Comparison of ENCODE assay signal across 1 cellular context in the genomic region with DNA sequence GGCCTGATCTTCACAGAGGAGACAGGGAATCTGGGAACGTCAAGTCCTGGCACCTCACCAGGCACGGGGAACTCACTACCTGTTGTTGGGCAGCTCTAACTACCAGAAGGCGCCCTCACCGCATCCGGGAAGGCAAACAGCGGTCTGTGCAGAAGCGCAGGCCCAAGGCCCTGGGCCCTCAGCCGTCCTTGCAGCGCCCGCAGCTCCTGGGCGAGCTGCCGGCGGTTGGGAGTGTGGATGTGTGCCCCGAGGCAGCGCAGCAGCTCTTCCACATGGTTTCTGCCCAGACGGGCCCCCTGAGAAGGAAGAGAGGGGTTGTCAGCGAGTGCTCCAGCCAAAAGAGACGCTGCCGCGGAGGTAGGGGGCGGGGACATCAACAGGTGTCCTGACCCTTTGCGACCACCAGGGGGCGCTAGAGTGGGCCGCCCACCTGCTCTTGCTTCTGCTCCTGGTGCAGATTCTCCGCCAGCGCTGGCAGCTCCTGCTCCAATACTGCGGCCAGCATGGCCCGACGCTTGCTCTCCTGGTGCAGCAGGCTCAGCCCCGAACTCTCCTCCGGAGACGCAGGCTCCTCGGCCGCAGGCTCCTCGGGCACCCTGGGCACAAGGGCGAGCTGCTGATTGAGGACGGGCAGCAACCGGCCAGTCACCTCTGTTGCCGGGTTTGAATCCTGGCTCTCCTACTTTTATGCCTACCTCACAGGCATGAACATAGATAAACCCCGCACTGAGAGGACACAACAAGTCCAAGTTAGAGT.
A peak's percentile ranks its signal among the peaks of the same experiment; 100 is the strongest.
TF ChIP-seq lines count a peak whose summit lies in the region.

No MANE protein-coding gene starts in this region.

TF ChIP-seq in HepG2, 621 proteins besides CTCF, POLR2A, EP300 and RAD21 (continued from another document and continues in another):
- TF ChIP-seq NFKBIZ (CRISPR knock-in tag; IDR thresholded peaks at IDR 0.05) (no peak), ZNF230 (CRISPR knock-in tag; IDR thresholded peaks at IDR 0.05) (no peak), HMG20B (CRISPR knock-in tag; conservative IDR thresholded peaks at IDR 0.05) (no peak), ZNF747 (CRISPR knock-in tag; IDR thresholded peaks at IDR 0.05; ENCODE audit: borderline replicate concordance) (no peak; the same call in 1 of the 2 replicates), CHD4 (IDR thresholded peaks at IDR 0.05; ENCODE audit: borderline replicate concordance, low read length) (no peak), NFE2L1 (CRISPR knock-in tag; IDR thresholded peaks at IDR 0.05; ENCODE audit: borderline replicate concordance) (no peak), NR3C1 (CRISPR knock-in tag; IDR thresholded peaks at IDR 0.05) (no peak), MTF1 (CRISPR knock-in tag; IDR thresholded peaks at IDR 0.05) (no peak), SP5 (CRISPR knock-in tag; IDR thresholded peaks at IDR 0.05; ENCODE audit: borderline replicate concordance, low read depth) (peak; percentile 61; the same call in 1 of the 2 replicates), ZBTB7B (CRISPR knock-in tag; IDR thresholded peaks at IDR 0.05) (peak; percentile 56; the same call in 1 of the 2 replicates), ZSCAN21 (CRISPR knock-in tag; IDR thresholded peaks at IDR 0.05; ENCODE audit: borderline replicate concordance) (0 out of 2 replicates have a peak, but pooled peaks have one; percentile 34), ZNF607 (CRISPR knock-in tag; IDR thresholded peaks at IDR 0.05; ENCODE audit: borderline replicate concordance) (peak; percentile 85), ZNF441 (CRISPR knock-in tag; IDR thresholded peaks at IDR 0.05; ENCODE audit: borderline replicate concordance) (no peak), ZNF337 (CRISPR knock-in tag; IDR thresholded peaks at IDR 0.05; ENCODE audit: borderline replicate concordance, low read depth) (no peak), ZNF670 (CRISPR knock-in tag; IDR thresholded peaks at IDR 0.05; ENCODE audit: borderline replicate concordance) (no peak), ZNF615 (CRISPR knock-in tag; IDR thresholded peaks at IDR 0.05; ENCODE audit: borderline replicate concordance) (no peak), ZNF430 (CRISPR knock-in tag; IDR thresholded peaks at IDR 0.05) (no peak), FOXJ3 (CRISPR knock-in tag; IDR thresholded peaks at IDR 0.05; ENCODE audit: borderline replicate concordance) (0 out of 2 replicates have a peak, but pooled peaks have one; percentile 38), ARNTL (CRISPR knock-in tag; IDR thresholded peaks at IDR 0.05) (no peak), ZSCAN31 (CRISPR knock-in tag; IDR thresholded peaks at IDR 0.05; ENCODE audit: low read depth) (peak; percentile 21; the same call in 1 of the 2 replicates), MEIS1 (CRISPR knock-in tag; IDR thresholded peaks at IDR 0.05; ENCODE audit: borderline replicate concordance) (no peak), NPAS2 (CRISPR knock-in tag; IDR thresholded peaks at IDR 0.05; ENCODE audit: borderline replicate concordance) (no peak), RXRB (CRISPR knock-in tag; IDR thresholded peaks at IDR 0.05; ENCODE audit: borderline replicate concordance) (0 out of 2 replicates have a peak, but pooled peaks have one; percentile 15), POGZ (CRISPR knock-in tag; IDR thresholded peaks at IDR 0.05) (no peak), ZSCAN25 (CRISPR knock-in tag; IDR thresholded peaks at IDR 0.05) (no peak), HOXA9 (CRISPR knock-in tag; IDR thresholded peaks at IDR 0.05; ENCODE audit: borderline replicate concordance) (no peak), SMC3 (IDR thresholded peaks at IDR 0.05; ENCODE audit: low read length) (peak; percentile 38), ZNF354B (CRISPR knock-in tag; IDR thresholded peaks at IDR 0.05) (no peak), SP1 (IDR thresholded peaks at IDR 0.05) (no peak), SP1 (CRISPR knock-in tag; IDR thresholded peaks at IDR 0.05) (peak; percentile 63; the same call in 1 of the 2 replicates), RXRA (CRISPR knock-in tag; IDR thresholded peaks at IDR 0.05) (no peak), RCOR2 (CRISPR knock-in tag; IDR thresholded peaks at IDR 0.05) (no peak), HOXA3 (CRISPR knock-in tag; IDR thresholded peaks at IDR 0.05) (peak; percentile 56), TBX3 (IDR thresholded peaks at IDR 0.05; ENCODE audit: borderline replicate concordance) (no peak), AKAP8 (CRISPR knock-in tag; IDR thresholded peaks at IDR 0.05) (no peak), CBX2 (IDR thresholded peaks at IDR 0.05; ENCODE audit: low read depth, low read length) (no peak), CBX2 (CRISPR knock-in tag; IDR thresholded peaks at IDR 0.05; ENCODE audit: low read depth) (no peak), TGIF2 (CRISPR knock-in tag; IDR thresholded peaks at IDR 0.05) (no peak), ZFY (CRISPR knock-in tag; IDR thresholded peaks at IDR 0.05) (peak; percentile 41; the same call in 1 of the 2 replicates), ZBTB21 (CRISPR knock-in tag; IDR thresholded peaks at IDR 0.05) (no peak), ZMYM4 (CRISPR knock-in tag; IDR thresholded peaks at IDR 0.05) (0 out of 2 replicates have a peak, but pooled peaks have one; percentile 11), ZNF232 (CRISPR knock-in tag; IDR thresholded peaks at IDR 0.05; ENCODE audit: borderline replicate concordance) (no peak), BRD4 (CRISPR knock-in tag; IDR thresholded peaks at IDR 0.05) (no peak), MYNN (CRISPR knock-in tag; IDR thresholded peaks at IDR 0.05; ENCODE audit: low read depth) (no peak), SMYD3 (CRISPR knock-in tag; IDR thresholded peaks at IDR 0.05) (no peak)
- TF ChIP-seq, protein P1, sequence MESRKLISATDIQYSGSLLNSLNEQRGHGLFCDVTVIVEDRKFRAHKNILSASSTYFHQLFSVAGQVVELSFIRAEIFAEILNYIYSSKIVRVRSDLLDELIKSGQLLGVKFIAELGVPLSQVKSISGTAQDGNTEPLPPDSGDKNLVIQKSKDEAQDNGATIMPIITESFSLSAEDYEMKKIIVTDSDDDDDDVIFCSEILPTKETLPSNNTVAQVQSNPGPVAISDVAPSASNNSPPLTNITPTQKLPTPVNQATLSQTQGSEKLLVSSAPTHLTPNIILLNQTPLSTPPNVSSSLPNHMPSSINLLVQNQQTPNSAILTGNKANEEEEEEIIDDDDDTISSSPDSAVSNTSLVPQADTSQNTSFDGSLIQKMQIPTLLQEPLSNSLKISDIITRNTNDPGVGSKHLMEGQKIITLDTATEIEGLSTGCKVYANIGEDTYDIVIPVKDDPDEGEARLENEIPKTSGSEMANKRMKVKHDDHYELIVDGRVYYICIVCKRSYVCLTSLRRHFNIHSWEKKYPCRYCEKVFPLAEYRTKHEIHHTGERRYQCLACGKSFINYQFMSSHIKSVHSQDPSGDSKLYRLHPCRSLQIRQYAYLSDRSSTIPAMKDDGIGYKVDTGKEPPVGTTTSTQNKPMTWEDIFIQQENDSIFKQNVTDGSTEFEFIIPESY (CRISPR knock-in tag; IDR thresholded peaks at IDR 0.05), result peak; percentile 89
- TF ChIP-seq, protein P2, sequence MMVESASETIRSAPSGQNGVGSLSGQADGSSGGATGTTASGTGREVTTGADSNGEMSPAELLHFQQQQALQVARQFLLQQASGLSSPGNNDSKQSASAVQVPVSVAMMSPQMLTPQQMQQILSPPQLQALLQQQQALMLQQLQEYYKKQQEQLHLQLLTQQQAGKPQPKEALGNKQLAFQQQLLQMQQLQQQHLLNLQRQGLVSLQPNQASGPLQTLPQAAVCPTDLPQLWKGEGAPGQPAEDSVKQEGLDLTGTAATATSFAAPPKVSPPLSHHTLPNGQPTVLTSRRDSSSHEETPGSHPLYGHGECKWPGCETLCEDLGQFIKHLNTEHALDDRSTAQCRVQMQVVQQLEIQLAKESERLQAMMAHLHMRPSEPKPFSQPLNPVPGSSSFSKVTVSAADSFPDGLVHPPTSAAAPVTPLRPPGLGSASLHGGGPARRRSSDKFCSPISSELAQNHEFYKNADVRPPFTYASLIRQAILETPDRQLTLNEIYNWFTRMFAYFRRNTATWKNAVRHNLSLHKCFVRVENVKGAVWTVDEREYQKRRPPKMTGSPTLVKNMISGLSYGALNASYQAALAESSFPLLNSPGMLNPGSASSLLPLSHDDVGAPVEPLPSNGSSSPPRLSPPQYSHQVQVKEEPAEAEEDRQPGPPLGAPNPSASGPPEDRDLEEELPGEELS (CRISPR knock-in tag; IDR thresholded peaks at IDR 0.05), result 0 out of 2 replicates have a peak, but pooled peaks have one; percentile 17
- TF ChIP-seq, protein P3, sequence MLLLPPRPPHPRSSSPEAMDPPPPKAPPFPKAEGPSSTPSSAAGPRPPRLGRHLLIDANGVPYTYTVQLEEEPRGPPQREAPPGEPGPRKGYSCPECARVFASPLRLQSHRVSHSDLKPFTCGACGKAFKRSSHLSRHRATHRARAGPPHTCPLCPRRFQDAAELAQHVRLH (CRISPR knock-in tag; IDR thresholded peaks at IDR 0.05; ENCODE audit: borderline replicate concordance, low read depth), result no peak
- TF ChIP-seq, protein P4, sequence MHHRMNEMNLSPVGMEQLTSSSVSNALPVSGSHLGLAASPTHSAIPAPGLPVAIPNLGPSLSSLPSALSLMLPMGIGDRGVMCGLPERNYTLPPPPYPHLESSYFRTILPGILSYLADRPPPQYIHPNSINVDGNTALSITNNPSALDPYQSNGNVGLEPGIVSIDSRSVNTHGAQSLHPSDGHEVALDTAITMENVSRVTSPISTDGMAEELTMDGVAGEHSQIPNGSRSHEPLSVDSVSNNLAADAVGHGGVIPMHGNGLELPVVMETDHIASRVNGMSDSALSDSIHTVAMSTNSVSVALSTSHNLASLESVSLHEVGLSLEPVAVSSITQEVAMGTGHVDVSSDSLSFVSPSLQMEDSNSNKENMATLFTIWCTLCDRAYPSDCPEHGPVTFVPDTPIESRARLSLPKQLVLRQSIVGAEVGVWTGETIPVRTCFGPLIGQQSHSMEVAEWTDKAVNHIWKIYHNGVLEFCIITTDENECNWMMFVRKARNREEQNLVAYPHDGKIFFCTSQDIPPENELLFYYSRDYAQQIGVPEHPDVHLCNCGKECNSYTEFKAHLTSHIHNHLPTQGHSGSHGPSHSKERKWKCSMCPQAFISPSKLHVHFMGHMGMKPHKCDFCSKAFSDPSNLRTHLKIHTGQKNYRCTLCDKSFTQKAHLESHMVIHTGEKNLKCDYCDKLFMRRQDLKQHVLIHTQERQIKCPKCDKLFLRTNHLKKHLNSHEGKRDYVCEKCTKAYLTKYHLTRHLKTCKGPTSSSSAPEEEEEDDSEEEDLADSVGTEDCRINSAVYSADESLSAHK (CRISPR knock-in tag; IDR thresholded peaks at IDR 0.05; ENCODE audit: borderline replicate concordance), result 0 out of 2 replicates have a peak, but pooled peaks have one; percentile 37
- TF ChIP-seq, protein P5, sequence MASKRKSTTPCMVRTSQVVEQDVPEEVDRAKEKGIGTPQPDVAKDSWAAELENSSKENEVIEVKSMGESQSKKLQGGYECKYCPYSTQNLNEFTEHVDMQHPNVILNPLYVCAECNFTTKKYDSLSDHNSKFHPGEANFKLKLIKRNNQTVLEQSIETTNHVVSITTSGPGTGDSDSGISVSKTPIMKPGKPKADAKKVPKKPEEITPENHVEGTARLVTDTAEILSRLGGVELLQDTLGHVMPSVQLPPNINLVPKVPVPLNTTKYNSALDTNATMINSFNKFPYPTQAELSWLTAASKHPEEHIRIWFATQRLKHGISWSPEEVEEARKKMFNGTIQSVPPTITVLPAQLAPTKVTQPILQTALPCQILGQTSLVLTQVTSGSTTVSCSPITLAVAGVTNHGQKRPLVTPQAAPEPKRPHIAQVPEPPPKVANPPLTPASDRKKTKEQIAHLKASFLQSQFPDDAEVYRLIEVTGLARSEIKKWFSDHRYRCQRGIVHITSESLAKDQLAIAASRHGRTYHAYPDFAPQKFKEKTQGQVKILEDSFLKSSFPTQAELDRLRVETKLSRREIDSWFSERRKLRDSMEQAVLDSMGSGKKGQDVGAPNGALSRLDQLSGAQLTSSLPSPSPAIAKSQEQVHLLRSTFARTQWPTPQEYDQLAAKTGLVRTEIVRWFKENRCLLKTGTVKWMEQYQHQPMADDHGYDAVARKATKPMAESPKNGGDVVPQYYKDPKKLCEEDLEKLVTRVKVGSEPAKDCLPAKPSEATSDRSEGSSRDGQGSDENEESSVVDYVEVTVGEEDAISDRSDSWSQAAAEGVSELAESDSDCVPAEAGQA (IDR thresholded peaks at IDR 0.05; ENCODE audit: low read depth), result no peak
- TF ChIP-seq, protein P5 (CRISPR knock-in tag; IDR thresholded peaks at IDR 0.05; ENCODE audit: borderline replicate concordance), result no peak
- TF ChIP-seq, protein P6, sequence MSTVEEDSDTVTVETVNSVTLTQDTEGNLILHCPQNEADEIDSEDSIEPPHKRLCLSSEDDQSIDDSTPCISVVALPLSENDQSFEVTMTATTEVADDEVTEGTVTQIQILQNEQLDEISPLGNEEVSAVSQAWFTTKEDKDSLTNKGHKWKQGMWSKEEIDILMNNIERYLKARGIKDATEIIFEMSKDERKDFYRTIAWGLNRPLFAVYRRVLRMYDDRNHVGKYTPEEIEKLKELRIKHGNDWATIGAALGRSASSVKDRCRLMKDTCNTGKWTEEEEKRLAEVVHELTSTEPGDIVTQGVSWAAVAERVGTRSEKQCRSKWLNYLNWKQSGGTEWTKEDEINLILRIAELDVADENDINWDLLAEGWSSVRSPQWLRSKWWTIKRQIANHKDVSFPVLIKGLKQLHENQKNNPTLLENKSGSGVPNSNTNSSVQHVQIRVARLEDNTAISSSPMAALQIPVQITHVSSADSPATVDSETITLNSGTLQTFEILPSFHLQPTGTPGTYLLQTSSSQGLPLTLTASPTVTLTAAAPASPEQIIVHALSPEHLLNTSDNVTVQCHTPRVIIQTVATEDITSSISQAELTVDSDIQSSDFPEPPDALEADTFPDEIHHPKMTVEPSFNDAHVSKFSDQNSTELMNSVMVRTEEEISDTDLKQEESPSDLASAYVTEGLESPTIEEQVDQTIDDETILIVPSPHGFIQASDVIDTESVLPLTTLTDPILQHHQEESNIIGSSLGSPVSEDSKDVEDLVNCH (CRISPR knock-in tag; IDR thresholded peaks at IDR 0.05), result no peak
- TF ChIP-seq, protein P7, sequence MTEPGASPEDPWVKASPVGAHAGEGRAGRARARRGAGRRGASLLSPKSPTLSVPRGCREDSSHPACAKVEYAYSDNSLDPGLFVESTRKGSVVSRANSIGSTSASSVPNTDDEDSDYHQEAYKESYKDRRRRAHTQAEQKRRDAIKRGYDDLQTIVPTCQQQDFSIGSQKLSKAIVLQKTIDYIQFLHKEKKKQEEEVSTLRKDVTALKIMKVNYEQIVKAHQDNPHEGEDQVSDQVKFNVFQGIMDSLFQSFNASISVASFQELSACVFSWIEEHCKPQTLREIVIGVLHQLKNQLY (CRISPR knock-in tag; IDR thresholded peaks at IDR 0.05), result no peak
